8 cellular contexts compared by ENCODE assay signal in the genomic region with DNA sequence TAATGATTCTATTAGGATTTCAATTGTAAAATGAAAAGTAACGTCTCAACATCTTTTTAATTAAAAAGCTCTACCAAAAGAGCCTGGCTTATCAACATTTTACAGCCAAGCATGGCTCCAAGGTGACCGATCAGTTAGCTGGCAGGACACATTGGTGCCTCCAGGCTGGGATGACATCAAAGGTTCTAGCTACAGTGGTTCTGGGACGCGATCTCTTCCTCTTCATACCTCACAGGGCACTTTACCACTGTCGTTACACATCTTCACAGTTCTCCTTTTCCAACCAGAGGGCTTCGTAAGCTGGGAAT. TPM values are rescaled to one million over a fixed set of nuclear protein-coding genes. Genes with fewer than 3 reads are reported as not detected.
DNase-seq lines count a peak whose midpoint lies in the region; ATAC-seq and TF ChIP-seq lines count a peak whose summit lies in the region.

No MANE protein-coding gene starts in this region.

- H3K27me3 ChIP-seq in mononuclear cell (ENCODE audit: insufficient read depth, low read length) = no peaks in the 10 kb centered on the region

- TF ChIP-seq CTCF in choroid plexus epithelial cell (conservative IDR thresholded peaks at IDR 0.05; ENCODE audit: low read depth, low read length) = no peak

- ATAC-seq in GM21447 (IDR thresholded peaks at IDR 0.05; ENCODE audit: unreplicated experiment) = peak; percentile 20

- DNase-seq in DMS114 treated with DMSO at 0.1 percent for 48 hours (lab: John Stamatoyannopoulos, UW; ENCODE audit: unreplicated experiment) = peak; percentile 17
- DNase-seq in HuH-7.5 (ENCODE audit: low spot score) = peak; percentile 15
- DNase-seq in choroid plexus epithelial cell (ENCODE audit: low read depth) = no peak
- no peak for DNase-seq in NCI-H2196 treated with DMSO at 0.1 percent for 48 hours (lab: John Stamatoyannopoulos, UW; ENCODE audit: unreplicated experiment)
- DNase-seq in NCI-H128 (lab: John Stamatoyannopoulos, UW; ENCODE audit: unreplicated experiment) = no peak
- DNase-seq in NCI-H187 (lab: John Stamatoyannopoulos, UW) = no peak

- H3K4me3 ChIP-seq in choroid plexus epithelial cell (ENCODE audit: low read depth, low read length) (peak overlapping the region; percentile 93), mononuclear cell (ENCODE audit: low read length) (peak overlapping the region; percentile 61)

- H3K4me1 ChIP-seq in mononuclear cell (ENCODE audit: insufficient read depth, low read length) = peaks cover 33% of the 10 kb centered on the region

- no peaks in the 10 kb centered on the region for H3K9me3 ChIP-seq in mononuclear cell (ENCODE audit: low read depth, low read length)

RNA-seq across cellular contexts. Expression of a gene that starts 0.7 kb away (rescaled TPM):
- total RNA-seq in mononuclear cell = 12.1 TPM

Comparison
In these comparisons a context has a peak if more than half of its experiments do, and no peak if none do; other contexts are left out.
1. DNase-seq: peak in DMS114 treated with DMSO at 0.1 percent for 48 hours (single experiment) and HuH-7.5 (single experiment); none in choroid plexus epithelial cell (single experiment), NCI-H2196 treated with DMSO at 0.1 percent for 48 hours (single experiment), NCI-H128 (single experiment) and NCI-H187 (0 of 2).